1 cellular context compared by ENCODE assay signal in the genomic region with DNA sequence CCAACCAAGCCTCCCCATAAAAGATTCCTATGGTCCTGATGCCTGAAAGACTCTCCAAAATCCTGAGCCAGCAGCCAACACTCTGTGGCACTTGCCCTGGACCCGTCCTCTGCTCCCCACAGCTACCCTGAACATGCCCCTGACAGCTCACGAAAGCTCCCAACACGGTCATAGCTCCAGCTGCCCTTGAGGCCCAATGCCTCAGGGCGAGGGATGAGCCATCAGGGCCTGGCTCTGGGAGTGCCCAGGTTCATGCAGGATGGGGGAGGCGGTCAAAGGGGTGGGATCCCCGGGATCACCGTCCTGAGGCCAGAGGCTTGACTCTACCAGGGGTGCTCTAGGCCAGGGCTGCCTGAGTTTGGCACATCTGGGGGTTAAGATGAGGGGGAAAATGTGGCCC.
TF ChIP-seq lines count a peak whose summit lies in the region.

No MANE protein-coding gene starts in this region.

TF ChIP-seq in IMR-90, 13 proteins besides CTCF, POLR2A, EP300 and RAD21 (continued from another document):
- TF ChIP-seq SMC3 (IDR thresholded peaks at IDR 0.05; ENCODE audit: low read depth, low read length) (no peak), NFE2L2 (IDR thresholded peaks at IDR 0.05; ENCODE audit: low read depth, low read length) (no peak), MAZ (IDR thresholded peaks at IDR 0.05; ENCODE audit: borderline replicate concordance, low read depth, low read length) (no peak)
